Comparison of ENCODE assay signal across 1 cellular context in the genomic region with DNA sequence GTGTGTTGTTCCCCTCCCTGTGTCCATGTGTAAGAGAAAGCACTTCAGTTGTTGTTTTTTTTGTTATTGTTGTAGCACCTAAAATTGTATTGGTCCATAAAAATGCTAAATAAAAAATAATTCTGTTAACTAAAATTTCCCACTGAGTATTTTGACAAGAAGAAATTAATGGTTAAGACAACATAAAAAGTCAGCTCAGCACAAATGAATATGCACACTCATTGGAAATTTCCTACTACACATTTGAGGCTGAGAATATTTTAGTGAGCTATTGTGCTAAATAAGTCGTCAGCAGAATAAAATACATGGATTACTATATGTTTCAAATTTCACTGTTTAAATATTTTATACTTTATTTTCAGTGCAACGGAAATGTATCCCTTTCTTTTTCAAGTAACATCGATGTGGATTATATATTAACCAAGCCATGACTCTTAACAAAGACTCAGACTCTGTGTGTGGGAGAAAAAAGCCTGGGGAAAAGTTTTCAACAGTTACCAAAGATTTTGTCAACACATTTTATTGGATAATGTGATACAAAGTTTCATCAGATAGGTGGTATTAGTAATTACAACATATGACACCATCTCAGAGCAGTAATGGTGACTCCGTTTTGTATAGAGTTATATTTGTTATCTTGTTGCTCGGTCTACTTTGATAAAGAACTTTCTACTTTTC.
TF ChIP-seq lines count a peak whose summit lies in the region.

No MANE protein-coding gene starts in this region.

TF ChIP-seq in HepG2, 621 proteins besides CTCF, POLR2A, EP300 and RAD21 (continued from another document):
- TF ChIP-seq, protein P1, sequence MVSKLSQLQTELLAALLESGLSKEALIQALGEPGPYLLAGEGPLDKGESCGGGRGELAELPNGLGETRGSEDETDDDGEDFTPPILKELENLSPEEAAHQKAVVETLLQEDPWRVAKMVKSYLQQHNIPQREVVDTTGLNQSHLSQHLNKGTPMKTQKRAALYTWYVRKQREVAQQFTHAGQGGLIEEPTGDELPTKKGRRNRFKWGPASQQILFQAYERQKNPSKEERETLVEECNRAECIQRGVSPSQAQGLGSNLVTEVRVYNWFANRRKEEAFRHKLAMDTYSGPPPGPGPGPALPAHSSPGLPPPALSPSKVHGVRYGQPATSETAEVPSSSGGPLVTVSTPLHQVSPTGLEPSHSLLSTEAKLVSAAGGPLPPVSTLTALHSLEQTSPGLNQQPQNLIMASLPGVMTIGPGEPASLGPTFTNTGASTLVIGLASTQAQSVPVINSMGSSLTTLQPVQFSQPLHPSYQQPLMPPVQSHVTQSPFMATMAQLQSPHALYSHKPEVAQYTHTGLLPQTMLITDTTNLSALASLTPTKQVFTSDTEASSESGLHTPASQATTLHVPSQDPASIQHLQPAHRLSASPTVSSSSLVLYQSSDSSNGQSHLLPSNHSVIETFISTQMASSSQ (IDR thresholded peaks at IDR 0.05; ENCODE audit: low read depth), result 0 out of 2 replicates have a peak, but pooled peaks have one; percentile 56
- TF ChIP-seq, protein P1 (CRISPR knock-in tag; IDR thresholded peaks at IDR 0.05; ENCODE audit: borderline replicate concordance), result peak; percentile 32; the same call in 1 of the 2 replicates
- TF ChIP-seq MAFF (IDR thresholded peaks at IDR 0.05; ENCODE audit: low read depth, low read length), result peak; percentile 83
- no peak for TF ChIP-seq GFI1 (CRISPR knock-in tag; IDR thresholded peaks at IDR 0.05; ENCODE audit: borderline replicate concordance)
- no peak for TF ChIP-seq ZNF367 (CRISPR knock-in tag; IDR thresholded peaks at IDR 0.05; ENCODE audit: borderline replicate concordance)
- peak; percentile 81 to 84 for TF ChIP-seq MAFK (conservative IDR thresholded peaks at IDR 0.05 in 1 of 2, IDR thresholded peaks at IDR 0.05 in 1 of 2; ENCODE audit: low read length in 2 of 2)
- peak; percentile 10; the same call in 1 of the 2 replicates for TF ChIP-seq SOX5 (CRISPR knock-in tag; IDR thresholded peaks at IDR 0.05; ENCODE audit: borderline replicate concordance)
- TF ChIP-seq, protein P2, sequence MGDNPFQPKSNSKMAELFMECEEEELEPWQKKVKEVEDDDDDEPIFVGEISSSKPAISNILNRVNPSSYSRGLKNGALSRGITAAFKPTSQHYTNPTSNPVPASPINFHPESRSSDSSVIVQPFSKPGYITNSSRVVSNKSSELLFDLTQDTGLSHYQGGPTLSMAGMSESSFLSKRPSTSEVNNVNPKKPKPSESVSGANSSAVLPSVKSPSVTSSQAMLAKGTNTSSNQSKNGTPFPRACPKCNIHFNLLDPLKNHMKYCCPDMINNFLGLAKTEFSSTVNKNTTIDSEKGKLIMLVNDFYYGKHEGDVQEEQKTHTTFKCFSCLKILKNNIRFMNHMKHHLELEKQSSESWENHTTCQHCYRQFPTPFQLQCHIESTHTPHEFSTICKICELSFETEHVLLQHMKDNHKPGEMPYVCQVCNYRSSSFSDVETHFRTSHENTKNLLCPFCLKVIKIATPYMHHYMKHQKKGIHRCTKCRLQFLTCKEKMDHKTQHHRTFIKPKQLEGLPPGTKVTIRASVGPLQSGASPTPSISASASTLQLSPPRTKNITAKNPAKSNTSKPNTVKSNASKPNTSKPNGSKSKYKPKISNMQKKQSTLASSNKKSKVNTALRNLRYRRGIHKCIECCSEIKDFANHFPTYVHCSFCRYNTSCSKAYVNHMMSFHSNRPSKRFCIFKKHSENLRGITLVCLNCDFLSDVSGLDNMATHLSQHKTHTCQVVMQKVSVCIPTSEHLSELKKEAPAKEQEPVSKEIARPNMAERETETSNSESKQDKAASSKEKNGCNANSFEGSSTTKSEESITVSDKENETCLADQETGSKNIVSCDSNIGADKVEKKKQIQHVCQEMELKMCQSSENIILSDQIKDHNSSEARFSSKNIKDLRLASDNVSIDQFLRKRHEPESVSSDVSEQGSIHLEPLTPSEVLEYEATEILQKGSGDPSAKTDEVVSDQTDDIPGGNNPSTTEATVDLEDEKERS (CRISPR knock-in tag; IDR thresholded peaks at IDR 0.05), result no peak
